ENCODE assay signal across 1 cellular context in genomic region chr9:114246558-114246957, GRCh38.
TF ChIP-seq lines count a peak whose summit lies in the region.

No MANE protein-coding gene starts in this region.

TF ChIP-seq in GM23338, 12 proteins besides CTCF, POLR2A, EP300 and RAD21 (continued from another document):
- TF ChIP-seq ZNF462 (CRISPR knock-in tag; IDR thresholded peaks at IDR 0.05) (no peak), NANOG (IDR thresholded peaks at IDR 0.05; ENCODE audit: borderline replicate concordance) (no peak), ZNF331 (CRISPR knock-in tag; IDR thresholded peaks at IDR 0.05; ENCODE audit: low read depth) (no peak), CREB1 (CRISPR knock-in tag; IDR thresholded peaks at IDR 0.05; ENCODE audit: low read depth) (no peak), ZNF114 (CRISPR knock-in tag; IDR thresholded peaks at IDR 0.05) (no peak), REST (IDR thresholded peaks at IDR 0.05; ENCODE audit: unreplicated experiment) (no peak), STAT1 (IDR thresholded peaks at IDR 0.05; ENCODE audit: unreplicated experiment) (no peak), POLR2AphosphoS5 (IDR thresholded peaks at IDR 0.05; ENCODE audit: low read depth) (no peak)
